ENCODE assay signal across 1 cellular context in genomic region chrX:4675686-4676300, GRCh38.
TF ChIP-seq lines count a peak whose summit lies in the region.

No MANE protein-coding gene starts in this region.

TF ChIP-seq in K562, 482 proteins besides CTCF, POLR2A, EP300 and RAD21 (continued from another document):
- TF ChIP-seq ZNF699 (CRISPR knock-in tag; IDR thresholded peaks at IDR 0.05; ENCODE audit: insufficient replicate concordance) (no peak), CBX8 (IDR thresholded peaks at IDR 0.05; ENCODE audit: borderline replicate concordance, extremely low read depth, low read depth, low read length, poor library complexity, severe bottlenecking) (no peak), SMARCA5 (IDR thresholded peaks at IDR 0.05) (no peak), PML (IDR thresholded peaks at IDR 0.05; ENCODE audit: low read length) (no peak), POLR2H (tag; IDR thresholded peaks at IDR 0.05; ENCODE audit: low read depth) (no peak), FOXP1 (CRISPR knock-in tag; IDR thresholded peaks at IDR 0.05) (no peak), PBX2 (CRISPR knock-in tag; IDR thresholded peaks at IDR 0.05; ENCODE audit: low read depth) (no peak), PBX2 (tag; conservative IDR thresholded peaks at IDR 0.05; ENCODE audit: low read depth) (no peak), ZNF239 (CRISPR knock-in tag; IDR thresholded peaks at IDR 0.05) (no peak), MLX (CRISPR knock-in tag; conservative IDR thresholded peaks at IDR 0.05) (no peak), ZNF140 (CRISPR knock-in tag; IDR thresholded peaks at IDR 0.05) (peak; percentile 45; the same call in 1 of the 2 replicates), TAF7 (tag; IDR thresholded peaks at IDR 0.05) (no peak), ARID3A (IDR thresholded peaks at IDR 0.05; ENCODE audit: borderline replicate concordance, low read depth, low read length) (no peak), ETV1 (tag; conservative IDR thresholded peaks at IDR 0.05; ENCODE audit: low read depth) (peak; percentile 53; the same call in 1 of the 2 replicates), CBFB (CRISPR knock-in tag; IDR thresholded peaks at IDR 0.05) (no peak), ZBTB2 (IDR thresholded peaks at IDR 0.05) (no peak), MYBL2 (IDR thresholded peaks at IDR 0.05; ENCODE audit: low read depth) (no peak), MYBL2 (CRISPR knock-in tag; IDR thresholded peaks at IDR 0.05; ENCODE audit: borderline replicate concordance) (no peak), HES1 (IDR thresholded peaks at IDR 0.05; ENCODE audit: low read depth) (no peak), TEAD2 (tag; IDR thresholded peaks at IDR 0.05) (peak; percentile 68), ZNF197 (CRISPR knock-in tag; IDR thresholded peaks at IDR 0.05; ENCODE audit: low read depth) (no peak), PRPF4 (IDR thresholded peaks at IDR 0.05; ENCODE audit: insufficient read depth, low read depth, low read length, poor library complexity, severe bottlenecking) (no peak), MCM3 (IDR thresholded peaks at IDR 0.05) (no peak), ZNF511 (CRISPR knock-in tag; IDR thresholded peaks at IDR 0.05) (no peak), MAFK (IDR thresholded peaks at IDR 0.05; ENCODE audit: low read length) (no peak), MAFG (tag; conservative IDR thresholded peaks at IDR 0.05) (no peak), MEIS2 (IDR thresholded peaks at IDR 0.05; ENCODE audit: partially characterized antibody) (no peak), CREBBP (IDR thresholded peaks at IDR 0.05; ENCODE audit: low read depth, low read length) (no peak), XRCC5 (IDR thresholded peaks at IDR 0.05; ENCODE audit: low read depth, low read length) (no peak), BRD9 (IDR thresholded peaks at IDR 0.05; ENCODE audit: low read depth, partially characterized antibody) (no peak), RBM25 (IDR thresholded peaks at IDR 0.05; ENCODE audit: low read depth, low read length, severe bottlenecking) (no peak)
